Comparison of ENCODE assay signal across 1 cellular context in the genomic region with DNA sequence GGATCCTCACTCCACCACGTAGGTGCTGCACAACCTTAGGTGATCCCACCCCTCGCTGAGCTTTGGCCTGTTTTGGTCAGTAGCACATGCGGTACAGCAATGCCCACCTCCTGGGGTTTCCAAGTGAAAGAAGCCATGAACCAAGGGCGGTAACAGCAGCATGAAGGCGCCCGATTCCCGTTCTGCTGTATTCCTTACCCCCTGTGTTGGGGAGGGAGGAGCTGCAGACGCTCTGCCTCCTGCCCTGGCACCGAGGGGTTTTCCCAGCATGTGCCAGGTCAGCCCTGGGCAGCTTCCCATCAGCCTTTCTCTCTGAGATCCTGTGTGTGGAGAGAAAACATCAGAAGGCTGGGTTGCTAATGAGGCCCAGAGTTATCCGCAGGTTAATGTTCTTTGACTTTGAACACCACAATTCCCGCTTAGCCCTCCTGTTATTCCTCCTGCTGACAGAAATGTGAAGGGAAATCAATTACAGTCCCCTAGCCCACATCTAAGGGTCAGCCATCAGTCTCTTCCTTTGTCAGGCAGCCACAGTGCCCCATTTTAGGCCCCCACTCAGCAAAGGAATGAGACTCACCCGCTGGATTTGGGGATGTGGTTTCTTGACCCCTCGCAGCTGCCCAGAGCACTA.
TF ChIP-seq lines count a peak whose summit lies in the region.

No MANE protein-coding gene starts in this region.

TF ChIP-seq in HCT116, 20 proteins besides CTCF, POLR2A, EP300 and RAD21 (continued from another document):
- no peak for TF ChIP-seq ZBTB33 (IDR thresholded peaks at IDR 0.05; ENCODE audit: extremely low read depth, insufficient replicate concordance, low read length)
- no peak for TF ChIP-seq POLR2AphosphoS5 (IDR thresholded peaks at IDR 0.05; ENCODE audit: low read depth, low read length)
- TF ChIP-seq CEBPB (IDR thresholded peaks at IDR 0.05; ENCODE audit: low read depth) = no peak
